In genomic region chr16:8847623-8848022, GRCh38 we compare ENCODE assay signal across 18 cellular contexts. TPM values are rescaled to one million over a fixed set of nuclear protein-coding genes. Genes with fewer than 3 reads are reported as not detected.
A peak's percentile ranks its signal among the peaks of the same experiment; 100 is the strongest.
DNase-seq lines count a peak whose midpoint lies in the region; ATAC-seq and TF ChIP-seq lines count a peak whose summit lies in the region.
"Had no signal": no experiment of that assay in that cellular context is flagged by ENCODE, and none has a peak within 500 bp of the region (broad histone marks: within the 10 kb centered on the region; RNA-seq: fewer than 3 reads in every experiment).

No MANE protein-coding gene starts in this region.

- peak overlapping the region in 1 of 2 donors; percentile 72 for H3K27ac Mint-ChIP-seq in effector memory CD8-positive, alpha-beta T cell
- H3K27ac Mint-ChIP-seq: activated B cell treated with CpG ODN at 0.5 μM for 24 hours had no signal

- H3K4me2 ChIP-seq in osteoblast (ENCODE audit: insufficient read depth, low read length): no peak overlapping the region

- H3K4me3 ChIP-seq in RWPE2 (ENCODE audit: severe bottlenecking): no peak overlapping the region
- H3K4me3 ChIP-seq in osteoblast (ENCODE audit: insufficient read depth, low read length): no peak overlapping the region
- H3K4me3 ChIP-seq in stomach: no peak overlapping the region
- H3K4me3 ChIP-seq: BLaER1 treated with 17β-estradiol and CSF1 and Interleukin-3, amounts not matched to agents 10 nM and 100 nM; skin epidermis; transverse colon had no signal

- H3K27me3 Mint-ChIP-seq in effector memory CD8-positive, alpha-beta T cell: no peaks in the 10 kb centered on the region
- H3K27me3 Mint-ChIP-seq: activated B cell treated with CpG ODN at 0.5 μM for 24 hours had no signal

- no peaks in the 10 kb centered on the region for H3K9me3 Mint-ChIP-seq in effector memory CD8-positive, alpha-beta T cell
- H3K9me3 Mint-ChIP-seq: activated B cell treated with CpG ODN at 0.5 μM for 24 hours had no signal

- H3K9me3 ChIP-seq in RWPE2 (ENCODE audit: severe bottlenecking): no peaks in the 10 kb centered on the region
- no peaks in the 10 kb centered on the region for H3K9me3 ChIP-seq in osteoblast (ENCODE audit: low read depth, low read length)
- H3K9me3 ChIP-seq in stomach: no peaks in the 10 kb centered on the region
- H3K9me3 ChIP-seq: BLaER1 treated with 17β-estradiol and CSF1 and Interleukin-3, amounts not matched to agents 10 nM and 100 nM; transverse colon had no signal

- H3K36me3 ChIP-seq in RWPE2 (ENCODE audit: low read depth): peaks cover 38% of the 10 kb centered on the region
- H3K36me3 ChIP-seq in osteoblast (ENCODE audit: insufficient read depth, low read length): peaks cover 58% of the 10 kb centered on the region
- H3K36me3 ChIP-seq in stomach: peaks cover 14 to 68% (median 59%) of the 10 kb centered on the region in 4 donors

- TF ChIP-seq CTCF in GM13976 (IDR thresholded peaks at IDR 0.05; ENCODE audit: borderline replicate concordance, control extremely low read depth, extremely low read depth, insufficient read depth, missing control alignments) (no peak), RWPE2 (IDR thresholded peaks at IDR 0.05; ENCODE audit: poor library complexity, severe bottlenecking) (no peak), osteoblast (IDR thresholded peaks at IDR 0.05; ENCODE audit: extremely low read depth, low read depth, low read length) (no peak), stomach (IDR thresholded peaks at IDR 0.05) (no peak)

- H3K36me3 Mint-ChIP-seq in effector memory CD8-positive, alpha-beta T cell (ENCODE audit: insufficient read depth): peaks cover 21% of the 10 kb centered on the region

- H3K27me3 ChIP-seq in RWPE2 (ENCODE audit: insufficient read depth, poor library complexity, severe bottlenecking): no peaks in the 10 kb centered on the region
- no peaks in the 10 kb centered on the region for H3K27me3 ChIP-seq in osteoblast (ENCODE audit: insufficient read depth, low read length)
- H3K27me3 ChIP-seq in stomach: no peaks in the 10 kb centered on the region
- H3K27me3 ChIP-seq: BLaER1 treated with 17β-estradiol and CSF1 and Interleukin-3, amounts not matched to agents 10 nM and 100 nM; transverse colon had no signal

- no peak overlapping the region for H3K4me3 Mint-ChIP-seq in effector memory CD8-positive, alpha-beta T cell
- H3K4me3 Mint-ChIP-seq: activated B cell treated with CpG ODN at 0.5 μM for 24 hours had no signal

- WGBS in stomach, 5 donors: 87 to 94% (median 92%) methylated on average over 13 to 15 of the region's 15 CpGs

- H2AFZ ChIP-seq in osteoblast (ENCODE audit: low read length): no peak overlapping the region

- peaks cover 34% of the 10 kb centered on the region for H3K79me2 ChIP-seq in osteoblast (ENCODE audit: insufficient read depth, low read length)

- intact Hi-C loops in stomach (cut with DNase I; ENCODE audit: low total_unique reads): no loop called here

- DNase-seq in GM13976 (ENCODE audit: low spot score): peak; percentile 10
- DNase-seq in RWPE2 (ENCODE audit: low spot score): no peak
- DNase-seq in osteoblast (ENCODE audit: insufficient read length, low spot score, missing footprints): peak; percentile 67
- no peak for DNase-seq in effector memory CD8-positive, alpha-beta T cell
- DNase-seq in stomach: no peak
- DNase-seq: activated B cell treated with CpG ODN at 0.5 μM for 24 hours, cerebellar nuclear complex, NCI-H1930, NCI-H446, occipital lobe, transverse colon had no signal

- TF ChIP-seq EP300 in stomach (IDR thresholded peaks at IDR 0.05): no peak

- peaks cover 37% of the 10 kb centered on the region for H4K20me1 ChIP-seq in osteoblast (ENCODE audit: insufficient read depth, low read length)

- H3K27ac ChIP-seq in RWPE2 (ENCODE audit: poor library complexity, severe bottlenecking): peak overlapping the region; percentile 98
- H3K27ac ChIP-seq in osteoblast (ENCODE audit: low read depth, low read length): no peak overlapping the region
- no peak overlapping the region for H3K27ac ChIP-seq in stomach
- H3K27ac ChIP-seq: skin epidermis, transverse colon had no signal

- peaks cover 35% of the 10 kb centered on the region for H3K4me1 ChIP-seq in RWPE2 (ENCODE audit: insufficient read depth, poor library complexity, severe bottlenecking)
- peaks cover 29% of the 10 kb centered on the region for H3K4me1 ChIP-seq in osteoblast (ENCODE audit: insufficient read depth, low read length)
- peaks cover 5 to 33% (median 18%) of the 10 kb centered on the region in 4 donors for H3K4me1 ChIP-seq in stomach

- H3K4me1 Mint-ChIP-seq in effector memory CD8-positive, alpha-beta T cell (ENCODE audit: low read depth in 2 of 2): peaks cover 22 to 47% of the 10 kb centered on the region in 2 donors

- in situ Hi-C loops in GM13976 (cut with MboI; ENCODE audit: low sequenced_read_pairs, unreplicated experiment): no loop called here

- no peak for TF ChIP-seq POLR2A in stomach (IDR thresholded peaks at IDR 0.05)

- ATAC-seq in RWPE2 (ENCODE audit: low read depth) (no peak), HG02884 (IDR thresholded peaks at IDR 0.05; ENCODE audit: unreplicated experiment) (no peak)
- ATAC-seq in effector memory CD8-positive, alpha-beta T cell (replicated peaks): no peak

RNA-seq across cellular contexts. Expression of gene CARHSP1, which starts 21.2 kb away (rescaled TPM):
- total RNA-seq in osteoblast (92.6 and 107 TPM in 2 replicates), stomach (10 to 100 TPM in 4 of 5 donors, 1 to 10 TPM in 1; 2.0 to 78.6 (median 36.4) TPM)
- 100 to 1,000 TPM in 2 of 3 donors, 10 to 100 TPM in 1; 95.5 to 190 (median 149) TPM for polyA plus RNA-seq in stomach

RNA-seq across cellular contexts. Expression of gene LITAFD, which starts 34.5 kb away (rescaled TPM):
- total RNA-seq in osteoblast (not detected in 2 replicates), stomach (not detected)
- not detected for polyA plus RNA-seq in stomach
- total RNA-seq: activated B cell treated with CpG ODN at 0.5 μM for 24 hours; activated CD8-positive, alpha-beta memory T cell treated with anti-CD3 and anti-CD28 coated beads for 36 hours; fibroblast of villous mesenchyme; mucosa of gallbladder; occipital lobe; T-helper 2 cell treated with Interferon-gamma antibody and Interleukin-4, amounts not matched to agents 100 ng/mL and 5 ng/mL, for 36 hours; transverse colon had no signal

RNA-seq across cellular contexts. Expression of gene PMM2, which starts 50.0 kb away (rescaled TPM):
- 39.5 and 42.7 TPM in 2 replicates for total RNA-seq in osteoblast
- 10 to 100 TPM; 36.8 to 89.3 (median 51.8) TPM for total RNA-seq in stomach
- polyA plus RNA-seq in stomach: 10 to 100 TPM; 15.1 to 27.2 (median 16.8) TPM

RNA-seq across cellular contexts. Expression of gene TMEM186, which starts 50.2 kb away (rescaled TPM):
- total RNA-seq in osteoblast (3.5 and 4.0 TPM in 2 replicates), stomach (10 to 100 TPM in 1 of 5 donors, 1 to 10 TPM in 3, not detected in 1; 5.3 to 12.9 (median 8.1) TPM)
- polyA plus RNA-seq in stomach: 10 to 100 TPM in 1 of 3 donors, 1 to 10 TPM in 2; 5.3 to 10.4 (median 6.3) TPM

Comparison
In these comparisons a context has a peak if more than half of its experiments do, and no peak if none do; other contexts are left out.
1. DNase-seq: peak in GM13976 (single experiment) and osteoblast (single experiment); none in RWPE2 (single experiment), effector memory CD8-positive, alpha-beta T cell (0 of 3) and stomach (single experiment).